ENCODE assay signal across 21 cellular contexts in the genomic region with DNA sequence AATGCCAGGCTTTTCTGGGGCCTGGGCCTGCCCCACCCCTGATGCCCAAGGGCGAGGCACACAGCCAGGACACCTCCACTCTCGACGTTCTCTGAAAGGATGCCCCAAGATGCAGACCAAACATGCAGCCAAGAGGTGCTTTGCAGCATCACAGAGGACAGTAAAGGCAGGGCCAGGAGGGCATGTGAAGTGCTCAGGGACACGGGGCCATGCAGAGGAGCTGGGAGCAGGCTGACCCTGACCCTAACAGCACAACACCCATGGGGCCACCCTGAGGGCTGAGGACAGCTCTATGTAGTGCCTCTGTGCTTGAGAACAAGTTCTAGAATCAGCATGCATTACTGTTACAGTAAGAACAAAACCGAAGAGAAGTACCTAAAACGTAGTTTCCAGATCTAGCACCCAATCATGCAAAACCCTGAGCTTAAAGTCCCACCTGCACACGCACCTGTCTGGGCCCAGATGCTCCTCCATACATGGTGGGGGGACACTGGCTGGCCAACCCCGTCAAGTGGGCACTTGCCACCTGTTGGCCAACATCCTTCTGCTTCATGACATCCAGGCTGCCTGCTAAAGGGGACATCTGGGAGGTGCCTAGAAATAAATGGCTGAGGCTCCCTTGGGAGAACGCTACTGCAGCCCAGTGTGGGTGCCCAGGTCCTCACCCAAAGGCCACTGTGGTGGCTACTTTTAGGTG. TPM values are rescaled to one million over a fixed set of nuclear protein-coding genes. Genes with fewer than 3 reads are reported as not detected.
DNase-seq lines count a peak whose midpoint lies in the region; ATAC-seq, FAIRE-seq and TF ChIP-seq lines count a peak whose summit lies in the region.
"Had no signal": no experiment of that assay in that cellular context is flagged by ENCODE, and none has a peak within 500 bp of the region (broad histone marks: within the 10 kb centered on the region; RNA-seq: fewer than 3 reads in every experiment).

No MANE protein-coding gene starts in this region.

- TF ChIP-seq POLR2A in transverse colon (IDR thresholded peaks at IDR 0.05): no peak

- H3K27me3 ChIP-seq in right atrium auricular region (no peaks in the 10 kb centered on the region), transverse colon (no peaks in the 10 kb centered on the region)
- H3K27me3 ChIP-seq: dorsolateral prefrontal cortex, gastroesophageal sphincter, upper lobe of right lung had no signal

- FAIRE-seq in RCC 7860 (lab: Jason Lieb, UNC): no peak

- DNase-seq in Right ventricle myocardium inferior (ENCODE audit: missing footprints) (peak; percentile 43), right atrium auricular region (ENCODE audit: low spot score) (no peak), mucosa of descending colon (peak in 2 of 3 donors; percentile 17 to 19), transverse colon (no peak), RCC 7860 (ENCODE audit: low spot score) (no peak), OCI-M1 (lab: John Stamatoyannopoulos, UW) (no peak), left lobe of liver (ENCODE audit: low spot score) (no peak)
- DNase-seq: activated CD4-positive, alpha-beta T cell treated with anti-CD3 and anti-CD28 coated beads, Interleukin-2, amount 50 U/mL, for 1 hour; activated gamma-delta T cell; dorsolateral prefrontal cortex; GDM1; MM.1S; NCI-H2227 treated with DMSO at 0.1 percent for 48 hours; stimulated activated CD4-positive, alpha-beta T cell treated with anti-CD3 and anti-CD28 coated beads, Interleukin-1b, Interleukin-23, amount 100 ng/mL, for 48 hours; stimulated activated naive CD8-positive, alpha-beta T cell treated with anti-CD3 and anti-CD28 coated beads, Interleukin-15, Interleukin-2, amounts not matched to agents 100 U/mL and 50 U/mL, for 24 hours; T-helper 1 cell; upper lobe of right lung had no signal

- 81% methylated on average over 9 of the region's 9 CpGs; no CpG with 5 or more reads in 1 of the 2 donors for WGBS in transverse colon (ENCODE audit: low coverage in 1 of 2), 2 donors

- ATAC-seq in Right ventricle myocardium inferior (no peak), mucosa of descending colon (no peak), left lobe of liver (no peak)
- ATAC-seq: gastroesophageal sphincter; stimulated activated naive CD8-positive, alpha-beta T cell treated with anti-CD3 and anti-CD28 coated beads, Interleukin-15, Interleukin-2, amounts not matched to agents 100 U/mL and 50 U/mL, for 24 hours; upper lobe of right lung had no signal

- H3K36me3 ChIP-seq in right atrium auricular region: no peaks in the 10 kb centered on the region
- H3K36me3 ChIP-seq in mucosa of descending colon (ENCODE audit: low read depth): no peaks in the 10 kb centered on the region
- H3K36me3 ChIP-seq in transverse colon: no peaks in the 10 kb centered on the region
- H3K36me3 ChIP-seq: gastroesophageal sphincter, upper lobe of right lung had no signal

- H3K4me1 ChIP-seq in right atrium auricular region (peaks cover 0 to 56% of the 10 kb centered on the region in 2 donors), mucosa of descending colon (ENCODE audit: low read depth) (peaks cover 24% of the 10 kb centered on the region), transverse colon (peaks cover 44 to 62% (median 51%) of the 10 kb centered on the region in 4 donors)

- no peak for TF ChIP-seq EP300 in transverse colon (IDR thresholded peaks at IDR 0.05; ENCODE audit: low read depth)

- peaks cover 0 to 7% (median 0%) of the 10 kb centered on the region in 5 experiments for H3K9me3 Mint-ChIP-seq in brain

- H3K4me1 Mint-ChIP-seq in brain: peaks cover 78% of the 10 kb centered on the region

- TF ChIP-seq CTCF in right atrium auricular region (IDR thresholded peaks at IDR 0.05) (no peak), brain (conservative IDR thresholded peaks at IDR 0.05) (no peak), mucosa of descending colon (IDR thresholded peaks at IDR 0.05) (no peak), transverse colon (IDR thresholded peaks at IDR 0.05) (no peak)

- peak overlapping the region; percentile 23 to 93 (median 28) for H3K27ac Mint-ChIP-seq in brain

- in situ Hi-C loops in transverse colon (cut with MboI; ENCODE audit: low pct_ligation_motif_present in 1 of 4, low pct_unique_long_range_greater_than_20kb in 1 of 4, low sequenced_read_pairs in 3 of 4): no loop called here

- no peak overlapping the region for H3K4me3 ChIP-seq in right atrium auricular region
- no peak overlapping the region for H3K4me3 ChIP-seq in mucosa of descending colon
- no peak overlapping the region for H3K4me3 ChIP-seq in transverse colon
- H3K4me3 ChIP-seq: dorsolateral prefrontal cortex, gastroesophageal sphincter, HAP-1, upper lobe of right lung had no signal

- H3K27ac ChIP-seq in right atrium auricular region: no peak overlapping the region
- H3K27ac ChIP-seq in transverse colon: peak overlapping the region; percentile 69 to 92 (median 78)
- H3K27ac ChIP-seq: epithelial cell of prostate, upper lobe of right lung had no signal

- no peak overlapping the region for H3K4me3 Mint-ChIP-seq in brain

- H3K27me3 Mint-ChIP-seq in brain: peaks cover 4% of the 10 kb centered on the region

- H3K36me3 Mint-ChIP-seq in brain: peaks cover 18% of the 10 kb centered on the region

- intact Hi-C loops in Right ventricle myocardium inferior (cut with DNase I): no loop called here
- intact Hi-C loops in mucosa of descending colon (cut with DNase I, micrococcal nuclease): no loop called here
- intact Hi-C loops in transverse colon (cut with DNase I; ENCODE audit: low total_unique reads): no loop called here

- H3K9me3 ChIP-seq in right atrium auricular region: no peaks in the 10 kb centered on the region
- no peaks in the 10 kb centered on the region for H3K9me3 ChIP-seq in mucosa of descending colon
- no peaks in the 10 kb centered on the region for H3K9me3 ChIP-seq in transverse colon
- H3K9me3 ChIP-seq: gastroesophageal sphincter, HAP-1, upper lobe of right lung had no signal

RNA-seq across cellular contexts. Expression of gene HS6ST1, which starts 15.4 kb away (rescaled TPM):
- 34.9 TPM for total RNA-seq in Right ventricle myocardium inferior
- total RNA-seq in right atrium auricular region: 10 to 100 TPM; 19.0 to 25.8 TPM
- 64.3 TPM for polyA plus RNA-seq in brain (ENCODE audit: insufficient read depth, low read depth, low replicate concordance)
- total RNA-seq in mucosa of descending colon: 10 to 100 TPM; 30.8 to 39.6 (median 32.2) TPM
- total RNA-seq in transverse colon: 10 to 100 TPM; 16.1 to 38.6 (median 26.5) TPM
- total RNA-seq in left lobe of liver: 21.8 TPM

Comparison
In these comparisons a context has a peak if more than half of its experiments do, and no peak if none do; other contexts are left out.
1. DNase-seq: peak in Right ventricle myocardium inferior (single experiment) and mucosa of descending colon (2 of 3); none in right atrium auricular region (single experiment), transverse colon (single experiment), RCC 7860 (single experiment), OCI-M1 (single experiment) and left lobe of liver (single experiment).
2. H3K27ac ChIP-seq: peak in transverse colon (4 of 4); none in right atrium auricular region (0 of 2).